ENCODE assay signal across 8 cellular contexts in the genomic region with DNA sequence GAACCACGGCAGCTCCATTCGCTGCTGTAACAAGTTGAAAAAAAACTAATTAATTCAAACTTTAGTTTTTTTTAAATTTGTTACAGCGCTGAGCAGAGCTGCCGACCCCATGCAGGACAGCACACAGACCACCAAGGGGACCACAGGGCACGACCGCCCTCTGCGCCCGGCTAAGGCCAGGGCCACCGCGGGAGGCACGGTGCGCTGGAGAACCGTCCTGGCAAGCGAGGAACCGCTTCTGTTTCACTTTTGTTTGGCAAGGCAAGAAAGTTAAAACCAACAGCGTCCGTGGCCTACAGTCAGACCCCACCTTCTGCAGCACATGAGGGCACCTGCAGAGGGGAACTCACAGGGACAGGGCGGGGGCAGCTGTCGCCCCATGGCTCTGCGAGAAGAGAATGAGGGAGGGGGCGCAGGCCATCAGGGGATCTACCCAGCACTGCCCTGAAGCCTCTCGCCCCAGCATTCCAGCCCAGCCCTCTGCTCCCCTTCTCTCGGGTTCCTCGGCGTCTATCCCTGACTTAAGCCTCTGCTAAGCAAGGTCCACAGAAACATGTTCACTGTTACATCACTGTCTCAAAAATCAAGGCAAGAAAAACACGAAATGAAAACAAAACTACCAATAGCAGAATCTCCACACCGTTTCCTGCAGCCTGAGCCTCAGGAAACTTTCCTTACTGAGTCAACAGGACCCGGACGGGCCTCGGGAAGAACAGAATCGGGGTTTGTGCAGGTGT.
DNase-seq lines count a peak whose midpoint lies in the region; ATAC-seq, FAIRE-seq and TF ChIP-seq lines count a peak whose summit lies in the region.

No MANE protein-coding gene starts in this region.

- DNase-seq in PC-9 (no peak), cardiac fibroblast (ENCODE audit: low read depth in 2 of 2) (no peak), cerebellar nuclear complex (lab: John Stamatoyannopoulos, UW) (no peak), HEK293T (ENCODE audit: extremely low spot score) (no peak), kidney (no peak), G401 (ENCODE audit: low spot score) (no peak)

- H3K36me3 ChIP-seq in PC-9 (ENCODE audit: low read depth) (no peaks in the 10 kb centered on the region), muscle layer of colon (ENCODE audit: insufficient read depth, low read length) (peaks cover 10% of the 10 kb centered on the region), kidney (ENCODE audit: control insufficient read depth in 1 of 2, insufficient read depth in 2 of 2, low read length in 2 of 2) (peaks cover 0 to 14% of the 10 kb centered on the region in 2 donors)

- peak overlapping the region; percentile 0 for H3K9ac ChIP-seq in muscle layer of colon (ENCODE audit: low read length)
- H3K9ac ChIP-seq in kidney (ENCODE audit: low read length in 2 of 2) = no peak overlapping the region

- H3K27me3 ChIP-seq in PC-9 (ENCODE audit: insufficient read depth, low read depth) (peaks cover 77% of the 10 kb centered on the region), muscle layer of colon (ENCODE audit: control insufficient read depth in 1 of 2, insufficient read depth in 2 of 2, low read length in 2 of 2) (no peaks in the 10 kb centered on the region)

- BruUV-seq in PC-9 (replicated peaks; lab: Mats Ljungman, UMichigan) = no TSS peak

- CTCF ChIA-PET in PC-9 (lab: Charles Lee) = no interaction called here
- CTCF ChIA-PET in HEK293T (lab: Yijun Ruan, JAX) = no interaction called here

- H3K9me2 ChIP-seq in PC-9 (ENCODE audit: insufficient read depth) = no peaks in the 10 kb centered on the region

- POLR2A ChIA-PET in PC-9 (lab: Charles Lee; ENCODE audit: unreplicated experiment) = no interaction called here
- POLR2A ChIA-PET in HEK293T (lab: Yijun Ruan, JAX) = interaction anchor here (0.9 kb wide), 1 partner anchor 31 kb away, joined by 3 read pairs; no protein-coding TSS in a partner anchor

- intact Hi-C loops in PC-9 (cut with micrococcal nuclease; ENCODE audit: unreplicated experiment) = no loop called here
- intact Hi-C loops in kidney (cut with DNase I) = no loop called here

- no peak for FAIRE-seq in kidney (lab: Jason Lieb, UNC)

- no peak for TF ChIP-seq CTCF in PC-9 (conservative IDR thresholded peaks at IDR 0.05)
- TF ChIP-seq CTCF in cardiac fibroblast (IDR thresholded peaks at IDR 0.05; ENCODE audit: low read depth, low read length) = no peak
- no peak for TF ChIP-seq CTCF in kidney (IDR thresholded peaks at IDR 0.05; ENCODE audit: borderline replicate concordance, extremely low read depth, insufficient read depth)

- H3K79me2 ChIP-seq in PC-9 (ENCODE audit: low read depth) = no peaks in the 10 kb centered on the region

- H3K4me3 ChIP-seq in PC-9 (no peak overlapping the region), cardiac fibroblast (replicated peaks in 1 of 2; ENCODE audit: low read depth in 2 of 2, low read length in 2 of 2) (peak overlapping the region; percentile 9 to 30), muscle layer of colon (ENCODE audit: low read depth in 1 of 2, low read length in 2 of 2) (peak overlapping the region in 1 of 2 donors; percentile 39), kidney (ENCODE audit: low read length in 2 of 2) (peak overlapping the region in 1 of 2 donors; percentile 48)

- in situ Hi-C loops in G401 (cut with HindIII; ENCODE audit: low sequenced_read_pairs) = no loop called here

- H3K4me2 ChIP-seq in PC-9 = peak overlapping the region; percentile 42

- H3K4me1 ChIP-seq in PC-9 (replicated peaks; ENCODE audit: insufficient read depth) (no peaks in the 10 kb centered on the region), muscle layer of colon (ENCODE audit: insufficient read depth, low read length) (peaks cover 60% of the 10 kb centered on the region), kidney (ENCODE audit: control insufficient read depth in 1 of 2, insufficient read depth in 1 of 2, low read depth in 1 of 2, low read length in 2 of 2) (peaks cover 0 to 3% of the 10 kb centered on the region in 2 donors)

- ATAC-seq in GM21515 (IDR thresholded peaks at IDR 0.05; ENCODE audit: unreplicated experiment) = peak; percentile 67

- no peaks in the 10 kb centered on the region for H4K20me1 ChIP-seq in PC-9 (ENCODE audit: insufficient read depth)

- H3K27ac ChIP-seq in PC-9 = no peak overlapping the region
- peak overlapping the region; percentile 93 for H3K27ac ChIP-seq in muscle layer of colon (ENCODE audit: low read depth, low read length)
- no peak overlapping the region for H3K27ac ChIP-seq in kidney (ENCODE audit: low read depth in 2 of 2, low read length in 2 of 2)

- H3F3A ChIP-seq in PC-9 (ENCODE audit: insufficient read depth, low read depth) = no peaks in the 10 kb centered on the region

- no peak overlapping the region for H2AFZ ChIP-seq in PC-9

- H3K9me3 ChIP-seq in PC-9 (ENCODE audit: insufficient read depth, low read depth) (no peaks in the 10 kb centered on the region), muscle layer of colon (ENCODE audit: low read length) (no peaks in the 10 kb centered on the region), kidney (ENCODE audit: control insufficient read depth in 1 of 2, low read length in 2 of 2) (no peaks in the 10 kb centered on the region)

TF ChIP-seq in HEK293T, 16 proteins besides CTCF, POLR2A, EP300 and RAD21:
- TF ChIP-seq ARNT (IDR thresholded peaks at IDR 0.05) (no peak), CTBP1 (IDR thresholded peaks at IDR 0.05; ENCODE audit: borderline replicate concordance) (no peak), FOXA1 (IDR thresholded peaks at IDR 0.05) (no peak), FOXK2 (IDR thresholded peaks at IDR 0.05) (no peak), NFRKB (IDR thresholded peaks at IDR 0.05) (no peak)
